Comparison of ENCODE assay signal across 10 cellular contexts in genomic region chr5:32713396-32714381, GRCh38. TPM values are rescaled to one million over a fixed set of nuclear protein-coding genes. Genes with fewer than 3 reads are reported as not detected.
DNase-seq lines count a peak whose midpoint lies in the region; ATAC-seq and TF ChIP-seq lines count a peak whose summit lies in the region.
"Had no signal": no experiment of that assay in that cellular context is flagged by ENCODE, and none has a peak within 500 bp of the region (broad histone marks: within the 10 kb centered on the region; RNA-seq: fewer than 3 reads in every experiment).

No MANE protein-coding gene starts in this region.

- TF ChIP-seq CTCF in CD14-positive monocyte (IDR thresholded peaks at IDR 0.05) (no peak), neural progenitor cell (IDR thresholded peaks at IDR 0.05) (peak; percentile 30)

- DNase-seq in CD14-positive monocyte (ENCODE audit: low spot score) (no peak), NT2/D1 (ENCODE audit: low read depth, low spot score) (no peak), fibroblast of peridontal ligament (ENCODE audit: extremely low read depth) (peak; percentile 53), neural progenitor cell (ENCODE audit: low spot score) (peak; percentile 74), amygdala (lab: John Stamatoyannopoulos, UW) (no peak), T-helper 1 cell (no peak), NCI-H146 treated with DMSO at 0.1 percent for 48 hours (lab: John Stamatoyannopoulos, UW; ENCODE audit: unreplicated experiment) (no peak)
- DNase-seq: activated CD8-positive, alpha-beta memory T cell treated with anti-CD3 and anti-CD28 coated beads, Interleukin-2, amount 10 ng/mL, durations not matched to agents 7 days and 5 days had no signal

- peaks cover 78% of the 10 kb centered on the region for H3K27me3 ChIP-seq in NT2/D1 (ENCODE audit: insufficient read depth, insufficient read length)
- H3K27me3 ChIP-seq in neural progenitor cell: peaks cover 80% of the 10 kb centered on the region

- H3K4me3 ChIP-seq in NT2/D1 (ENCODE audit: insufficient read length, low read depth) (peak overlapping the region; percentile 37), neural progenitor cell (peak overlapping the region; percentile 53)
- H3K4me3 ChIP-seq: GM12878 had no signal

- no peak for ATAC-seq in GM18517 (IDR thresholded peaks at IDR 0.05; ENCODE audit: unreplicated experiment)
- ATAC-seq: activated CD8-positive, alpha-beta memory T cell treated with anti-CD3 and anti-CD28 coated beads, Interleukin-2, amount 10 ng/mL, durations not matched to agents 7 days and 5 days; GM12878 had no signal

- H3K9ac ChIP-seq in NT2/D1 (ENCODE audit: insufficient read length, low read depth) (peak overlapping the region; percentile 42), neural progenitor cell (no peak overlapping the region)

- peaks cover 9% of the 10 kb centered on the region for H3F3A ChIP-seq in neural progenitor cell (ENCODE audit: low read depth)

- H3K4me3 Mint-ChIP-seq in CD14-positive monocyte (peak overlapping the region; percentile 60 to 90), neural progenitor cell (peak overlapping the region; percentile 67)

- H3K9me3 ChIP-seq in NT2/D1 (ENCODE audit: insufficient read depth, low read length): no peaks in the 10 kb centered on the region
- H3K9me3 ChIP-seq in neural progenitor cell (ENCODE audit: low read depth): no peaks in the 10 kb centered on the region

- H3K36me3 Mint-ChIP-seq in CD14-positive monocyte (peaks cover 3 to 13% of the 10 kb centered on the region in 2 donors), neural progenitor cell (no peaks in the 10 kb centered on the region)

- no peaks in the 10 kb centered on the region for H3K79me2 ChIP-seq in neural progenitor cell (ENCODE audit: low read depth)

- H3K36me3 ChIP-seq in NT2/D1 (ENCODE audit: insufficient read depth, insufficient read length, low read length) (no peaks in the 10 kb centered on the region), neural progenitor cell (no peaks in the 10 kb centered on the region)

- peak overlapping the region; percentile 93 for H3K4me2 ChIP-seq in neural progenitor cell

- H3K27me3 Mint-ChIP-seq in CD14-positive monocyte (ENCODE audit: low read depth in 3 of 3): peaks cover 71 to 72% (median 72%) of the 10 kb centered on the region in 3 donors
- H3K27me3 Mint-ChIP-seq in neural progenitor cell (ENCODE audit: insufficient read depth, low read depth): peaks cover 55% of the 10 kb centered on the region

- H3K4me1 ChIP-seq in NT2/D1 (ENCODE audit: insufficient read depth, insufficient read length): peaks cover 9% of the 10 kb centered on the region
- peaks cover 43% of the 10 kb centered on the region for H3K4me1 ChIP-seq in neural progenitor cell

- H3K9me3 Mint-ChIP-seq in CD14-positive monocyte (peaks cover 4 to 20% (median 10%) of the 10 kb centered on the region in 7 donors), neural progenitor cell (peaks cover 8% of the 10 kb centered on the region)

- H4K20me1 ChIP-seq in neural progenitor cell (ENCODE audit: low read depth): peaks cover 13% of the 10 kb centered on the region

- no peak overlapping the region for H3K27ac Mint-ChIP-seq in CD14-positive monocyte
- H3K27ac Mint-ChIP-seq in neural progenitor cell: no peak overlapping the region

- intact Hi-C loops in CD14-positive monocyte (cut with micrococcal nuclease): no loop called here

- H3K27ac ChIP-seq in neural progenitor cell: no peak overlapping the region

- H2AFZ ChIP-seq in neural progenitor cell (replicated peaks): peak overlapping the region; percentile 27

- H3K4me1 Mint-ChIP-seq in CD14-positive monocyte (peaks cover 60% of the 10 kb centered on the region), neural progenitor cell (peaks cover 14% of the 10 kb centered on the region)

RNA-seq across cellular contexts. Expression of gene NPR3, which starts 2.6 kb away (rescaled TPM):
- not detected for polyA plus RNA-seq in CD14-positive monocyte
- total RNA-seq in neural progenitor cell (ENCODE audit: low replicate concordance): 0.31 TPM in 1 of 2 replicates, not detected in the other
- total RNA-seq: GM12878 had no signal

Comparison
In these comparisons a context has a peak if more than half of its experiments do, and no peak if none do; other contexts are left out.
1. DNase-seq: peak in fibroblast of peridontal ligament (single experiment) and neural progenitor cell (single experiment); none in CD14-positive monocyte (single experiment), NT2/D1 (single experiment), amygdala (0 of 56), T-helper 1 cell (0 of 5) and NCI-H146 treated with DMSO at 0.1 percent for 48 hours (single experiment).